ENCODE assay signal across 1 cellular context in genomic region chr11:121352301-121352891, GRCh38.
TF ChIP-seq lines count a peak whose summit lies in the region.

No MANE protein-coding gene starts in this region.

TF ChIP-seq in H1, 55 proteins besides CTCF, POLR2A, EP300 and RAD21 (continued from another document):
- TF ChIP-seq CHD7 (IDR thresholded peaks at IDR 0.05; ENCODE audit: insufficient replicate concordance, low read length) (no peak), RBBP5 (IDR thresholded peaks at IDR 0.05; ENCODE audit: borderline replicate concordance, low read depth, low read length) (no peak), JUN (IDR thresholded peaks at IDR 0.05; ENCODE audit: low read depth, low read length) (no peak), SAP30 (IDR thresholded peaks at IDR 0.05; ENCODE audit: insufficient read depth, insufficient replicate concordance, low read length) (no peak), SUZ12 (IDR thresholded peaks at IDR 0.05; ENCODE audit: low read length) (no peak), ZNF274 (IDR thresholded peaks at IDR 0.05; ENCODE audit: borderline replicate concordance, extremely low read depth, low read length) (no peak), HDAC2 (IDR thresholded peaks at IDR 0.05; ENCODE audit: borderline replicate concordance in 1 of 2, low read depth in 2 of 2, low read length in 2 of 2) (no peak), FOSL1 (IDR thresholded peaks at IDR 0.05; ENCODE audit: insufficient read depth, low read depth, low read length) (no peak), JUND (IDR thresholded peaks at IDR 0.05; ENCODE audit: low read length) (no peak), CEBPB (IDR thresholded peaks at IDR 0.05; ENCODE audit: low read depth, low read length) (no peak), CBX8 (IDR thresholded peaks at IDR 0.05; ENCODE audit: borderline replicate concordance, low read depth, low read length) (no peak), RNF2 (IDR thresholded peaks at IDR 0.05; ENCODE audit: borderline replicate concordance, low read depth, low read length, missing control alignments, poor library complexity, severe bottlenecking) (no peak)
TF ChIP-seq in H1: peak in this region for 0.
